In genomic region chr3:20324664-20325478, GRCh38 we compare ENCODE assay signal across 12 cellular contexts.
DNase-seq lines count a peak whose midpoint lies in the region; ATAC-seq and TF ChIP-seq lines count a peak whose summit lies in the region.
"Had no signal": no experiment of that assay in that cellular context is flagged by ENCODE, and none has a peak within 500 bp of the region (broad histone marks: within the 10 kb centered on the region; RNA-seq: fewer than 3 reads in every experiment).

No MANE protein-coding gene starts in this region.

- DNase-seq in amniotic epithelial cell (ENCODE audit: low read depth) = peak; percentile 15
- no peak for DNase-seq in smooth muscle cell (lab: John Stamatoyannopoulos, UW; ENCODE audit: unreplicated experiment)
- DNase-seq in T-helper 17 cell = no peak
- no peak for DNase-seq in activated CD8-positive, alpha-beta memory T cell treated with anti-CD3 and anti-CD28 coated beads, Interleukin-2, amount 10 ng/mL, durations not matched to agents 7 days and 5 days
- no peak for DNase-seq in NCI-H146 (lab: John Stamatoyannopoulos, UW)
- DNase-seq: HCEC 1CT, left cardiac atrium, tibial artery had no signal

- H3K9ac ChIP-seq in smooth muscle cell (ENCODE audit: low read depth) = no peak overlapping the region
- H3K9ac ChIP-seq: BLaER1 treated with 17β-estradiol and CSF1 and Interleukin-3, amounts not matched to agents 10 nM and 100 nM had no signal

- WGBS in smooth muscle cell (ENCODE audit: low lambda C conversion rate) = 72% methylated on average over 1 of the region's 1 CpG

- H3K27ac ChIP-seq in smooth muscle cell (ENCODE audit: low read depth) = no peak overlapping the region

- no peaks in the 10 kb centered on the region for H3F3A ChIP-seq in smooth muscle cell (ENCODE audit: low read depth)

- no peaks in the 10 kb centered on the region for H3K36me3 ChIP-seq in smooth muscle cell (ENCODE audit: low read depth)
- H3K36me3 ChIP-seq: BLaER1 treated with 17β-estradiol and CSF1 and Interleukin-3, amounts not matched to agents 10 nM and 100 nM; tibial artery had no signal

- no peaks in the 10 kb centered on the region for H3K9me3 Mint-ChIP-seq in activated CD8-positive, alpha-beta memory T cell treated with anti-CD3 and anti-CD28 coated beads, Interleukin-2, amount 10 ng/mL, durations not matched to agents 7 days and 5 days (ENCODE audit: low read depth)

- H3K27me3 ChIP-seq in smooth muscle cell (ENCODE audit: low read depth) = no peaks in the 10 kb centered on the region
- H3K27me3 ChIP-seq: BLaER1 treated with 17β-estradiol and CSF1 and Interleukin-3, amounts not matched to agents 10 nM and 100 nM; tibial artery had no signal

- H3K9me3 ChIP-seq in smooth muscle cell (replicated peaks; ENCODE audit: low read depth) (no peaks in the 10 kb centered on the region), T-helper 17 cell (ENCODE audit: control insufficient read depth, low read length, poor library complexity, severe bottlenecking) (no peaks in the 10 kb centered on the region)
- H3K9me3 ChIP-seq: BLaER1 treated with 17β-estradiol and CSF1 and Interleukin-3, amounts not matched to agents 10 nM and 100 nM; tibial artery had no signal

- CTCF ChIA-PET in activated CD8-positive, alpha-beta memory T cell treated with anti-CD3 and anti-CD28 coated beads, Interleukin-2, amount 10 ng/mL, durations not matched to agents 7 days and 5 days (lab: Charles Lee) = no interaction called here

- H3K4me2 ChIP-seq in smooth muscle cell = no peak overlapping the region

- no peak overlapping the region for H3K4me3 ChIP-seq in smooth muscle cell
- H3K4me3 ChIP-seq: BLaER1 treated with 17β-estradiol and CSF1 and Interleukin-3, amounts not matched to agents 10 nM and 100 nM; tibial artery had no signal

- no peak overlapping the region for H2AFZ ChIP-seq in smooth muscle cell (ENCODE audit: low read depth)

- no peaks in the 10 kb centered on the region for H3K79me2 ChIP-seq in smooth muscle cell (ENCODE audit: low read depth)

- H4K20me1 ChIP-seq in smooth muscle cell (ENCODE audit: low read depth) = no peaks in the 10 kb centered on the region
- H4K20me1 ChIP-seq: BLaER1 treated with 17β-estradiol and CSF1 and Interleukin-3, amounts not matched to agents 10 nM and 100 nM had no signal

- H3K27ac Mint-ChIP-seq in T-helper 17 cell = no peak overlapping the region
- no peak overlapping the region for H3K27ac Mint-ChIP-seq in activated CD8-positive, alpha-beta memory T cell treated with anti-CD3 and anti-CD28 coated beads, Interleukin-2, amount 10 ng/mL, durations not matched to agents 7 days and 5 days

- H3K4me1 ChIP-seq in smooth muscle cell (ENCODE audit: low read depth) = peaks cover 4% of the 10 kb centered on the region

- H3K4me1 Mint-ChIP-seq in T-helper 17 cell = no peaks in the 10 kb centered on the region
- H3K4me1 Mint-ChIP-seq in activated CD8-positive, alpha-beta memory T cell treated with anti-CD3 and anti-CD28 coated beads, Interleukin-2, amount 10 ng/mL, durations not matched to agents 7 days and 5 days = no peaks in the 10 kb centered on the region

- no peak overlapping the region for H3K4me3 Mint-ChIP-seq in T-helper 17 cell
- H3K4me3 Mint-ChIP-seq in activated CD8-positive, alpha-beta memory T cell treated with anti-CD3 and anti-CD28 coated beads, Interleukin-2, amount 10 ng/mL, durations not matched to agents 7 days and 5 days = no peak overlapping the region

- TF ChIP-seq CTCF in smooth muscle cell (IDR thresholded peaks at IDR 0.05; ENCODE audit: borderline replicate concordance, insufficient read depth, poor library complexity, severe bottlenecking) = no peak

- H3K36me3 Mint-ChIP-seq in T-helper 17 cell (ENCODE audit: low read depth) = no peaks in the 10 kb centered on the region
- H3K36me3 Mint-ChIP-seq in activated CD8-positive, alpha-beta memory T cell treated with anti-CD3 and anti-CD28 coated beads, Interleukin-2, amount 10 ng/mL, durations not matched to agents 7 days and 5 days = no peaks in the 10 kb centered on the region

- ATAC-seq in GM18499 (IDR thresholded peaks at IDR 0.05; ENCODE audit: insufficient read depth, unreplicated experiment) (peak; percentile 100), GM21526 (IDR thresholded peaks at IDR 0.05; ENCODE audit: low FRiP score, unreplicated experiment) (peak; percentile 99), HG03342 (IDR thresholded peaks at IDR 0.05; ENCODE audit: unreplicated experiment) (peak; percentile 100), T-helper 17 cell (no peak)
- ATAC-seq in activated CD8-positive, alpha-beta memory T cell treated with anti-CD3 and anti-CD28 coated beads, Interleukin-2, amount 10 ng/mL, durations not matched to agents 7 days and 5 days = no peak

- no peaks in the 10 kb centered on the region for H3K27me3 Mint-ChIP-seq in T-helper 17 cell
- no peaks in the 10 kb centered on the region for H3K27me3 Mint-ChIP-seq in activated CD8-positive, alpha-beta memory T cell treated with anti-CD3 and anti-CD28 coated beads, Interleukin-2, amount 10 ng/mL, durations not matched to agents 7 days and 5 days

Comparison
In these comparisons a context has a peak if more than half of its experiments do, and no peak if none do; other contexts are left out.
1. ATAC-seq: peak in GM18499 (single experiment), GM21526 (single experiment) and HG03342 (single experiment); none in T-helper 17 cell (single experiment) and activated CD8-positive, alpha-beta memory T cell treated with anti-CD3 and anti-CD28 coated beads, Interleukin-2, amount 10 ng/mL, durations not matched to agents 7 days and 5 days (single experiment).